In genomic region chr7:106045139-106045538, GRCh38 we compare ENCODE assay signal across 11 cellular contexts.
DNase-seq lines count a peak whose midpoint lies in the region; ATAC-seq and TF ChIP-seq lines count a peak whose summit lies in the region.
"Had no signal": no experiment of that assay in that cellular context is flagged by ENCODE, and none has a peak within 500 bp of the region (broad histone marks: within the 10 kb centered on the region; RNA-seq: fewer than 3 reads in every experiment).

No MANE protein-coding gene starts in this region.

- TF ChIP-seq EP300 in Ishikawa (IDR thresholded peaks at IDR 0.05; ENCODE audit: borderline replicate concordance) = no peak

- peak; percentile 8 for ATAC-seq in SK-N-SH treated with all-trans-retinoic acid at 6 μM for 48 hours
- ATAC-seq in HG03095 (IDR thresholded peaks at IDR 0.05; ENCODE audit: unreplicated experiment) = no peak
- ATAC-seq: HCT116 had no signal

- peak; percentile 18 for DNase-seq in fibroblast of peridontal ligament (ENCODE audit: extremely low read depth)
- no peak for DNase-seq in middle frontal gyrus (ENCODE audit: extremely low spot score, low spot score)
- no peak for DNase-seq in T-helper 2 cell
- DNase-seq: Caco-2; CD8-positive, alpha-beta memory T cell; DND-41; GDM1 had no signal

- no peak for TF ChIP-seq RAD21 in Ishikawa (IDR thresholded peaks at IDR 0.05; ENCODE audit: low read depth)

TF ChIP-seq in Ishikawa, 13 proteins besides CTCF, POLR2A, EP300 and RAD21:
- TF ChIP-seq CREB1 (IDR thresholded peaks at IDR 0.05; ENCODE audit: low read depth) (no peak), REST (IDR thresholded peaks at IDR 0.05; ENCODE audit: low read depth) (no peak), YY1 (IDR thresholded peaks at IDR 0.05; ENCODE audit: low read depth) (no peak)
- TF ChIP-seq, protein P1, sequence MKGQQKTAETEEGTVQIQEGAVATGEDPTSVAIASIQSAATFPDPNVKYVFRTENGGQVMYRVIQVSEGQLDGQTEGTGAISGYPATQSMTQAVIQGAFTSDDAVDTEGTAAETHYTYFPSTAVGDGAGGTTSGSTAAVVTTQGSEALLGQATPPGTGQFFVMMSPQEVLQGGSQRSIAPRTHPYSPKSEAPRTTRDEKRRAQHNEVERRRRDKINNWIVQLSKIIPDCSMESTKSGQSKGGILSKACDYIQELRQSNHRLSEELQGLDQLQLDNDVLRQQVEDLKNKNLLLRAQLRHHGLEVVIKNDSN (IDR thresholded peaks at IDR 0.05) = peak; percentile 79

TF ChIP-seq in SK-N-SH treated with all-trans-retinoic acid at 6 μM for 48 hours, 23 proteins besides CTCF, POLR2A, EP300 and RAD21:
- TF ChIP-seq ZNF565 (CRISPR knock-in tag; conservative IDR thresholded peaks at IDR 0.05; ENCODE audit: low read depth) (no peak), TCF4 (CRISPR knock-in tag; IDR thresholded peaks at IDR 0.05; ENCODE audit: borderline replicate concordance) (no peak), PATZ1 (CRISPR knock-in tag; IDR thresholded peaks at IDR 0.05; ENCODE audit: borderline replicate concordance) (no peak), BACH2 (CRISPR knock-in tag; IDR thresholded peaks at IDR 0.05; ENCODE audit: borderline replicate concordance) (no peak), SNAI2 (CRISPR knock-in tag; IDR thresholded peaks at IDR 0.05) (no peak), ISL1 (CRISPR knock-in tag; IDR thresholded peaks at IDR 0.05) (no peak), ESRRG (CRISPR knock-in tag; IDR thresholded peaks at IDR 0.05) (no peak)
- TF ChIP-seq, protein P2, sequence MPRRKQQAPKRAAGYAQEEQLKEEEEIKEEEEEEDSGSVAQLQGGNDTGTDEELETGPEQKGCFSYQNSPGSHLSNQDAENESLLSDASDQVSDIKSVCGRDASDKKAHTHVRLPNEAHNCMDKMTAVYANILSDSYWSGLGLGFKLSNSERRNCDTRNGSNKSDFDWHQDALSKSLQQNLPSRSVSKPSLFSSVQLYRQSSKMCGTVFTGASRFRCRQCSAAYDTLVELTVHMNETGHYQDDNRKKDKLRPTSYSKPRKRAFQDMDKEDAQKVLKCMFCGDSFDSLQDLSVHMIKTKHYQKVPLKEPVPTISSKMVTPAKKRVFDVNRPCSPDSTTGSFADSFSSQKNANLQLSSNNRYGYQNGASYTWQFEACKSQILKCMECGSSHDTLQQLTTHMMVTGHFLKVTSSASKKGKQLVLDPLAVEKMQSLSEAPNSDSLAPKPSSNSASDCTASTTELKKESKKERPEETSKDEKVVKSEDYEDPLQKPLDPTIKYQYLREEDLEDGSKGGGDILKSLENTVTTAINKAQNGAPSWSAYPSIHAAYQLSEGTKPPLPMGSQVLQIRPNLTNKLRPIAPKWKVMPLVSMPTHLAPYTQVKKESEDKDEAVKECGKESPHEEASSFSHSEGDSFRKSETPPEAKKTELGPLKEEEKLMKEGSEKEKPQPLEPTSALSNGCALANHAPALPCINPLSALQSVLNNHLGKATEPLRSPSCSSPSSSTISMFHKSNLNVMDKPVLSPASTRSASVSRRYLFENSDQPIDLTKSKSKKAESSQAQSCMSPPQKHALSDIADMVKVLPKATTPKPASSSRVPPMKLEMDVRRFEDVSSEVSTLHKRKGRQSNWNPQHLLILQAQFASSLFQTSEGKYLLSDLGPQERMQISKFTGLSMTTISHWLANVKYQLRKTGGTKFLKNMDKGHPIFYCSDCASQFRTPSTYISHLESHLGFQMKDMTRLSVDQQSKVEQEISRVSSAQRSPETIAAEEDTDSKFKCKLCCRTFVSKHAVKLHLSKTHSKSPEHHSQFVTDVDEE (CRISPR knock-in tag; IDR thresholded peaks at IDR 0.05) = no peak
- TF ChIP-seq, protein P3, sequence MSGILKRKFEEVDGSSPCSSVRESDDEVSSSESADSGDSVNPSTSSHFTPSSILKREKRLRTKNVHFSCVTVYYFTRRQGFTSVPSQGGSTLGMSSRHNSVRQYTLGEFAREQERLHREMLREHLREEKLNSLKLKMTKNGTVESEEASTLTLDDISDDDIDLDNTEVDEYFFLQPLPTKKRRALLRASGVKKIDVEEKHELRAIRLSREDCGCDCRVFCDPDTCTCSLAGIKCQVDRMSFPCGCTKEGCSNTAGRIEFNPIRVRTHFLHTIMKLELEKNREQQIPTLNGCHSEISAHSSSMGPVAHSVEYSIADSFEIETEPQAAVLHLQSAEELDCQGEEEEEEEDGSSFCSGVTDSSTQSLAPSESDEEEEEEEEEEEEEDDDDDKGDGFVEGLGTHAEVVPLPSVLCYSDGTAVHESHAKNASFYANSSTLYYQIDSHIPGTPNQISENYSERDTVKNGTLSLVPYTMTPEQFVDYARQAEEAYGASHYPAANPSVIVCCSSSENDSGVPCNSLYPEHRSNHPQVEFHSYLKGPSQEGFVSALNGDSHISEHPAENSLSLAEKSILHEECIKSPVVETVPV (CRISPR knock-in tag; IDR thresholded peaks at IDR 0.05) = no peak
- TF ChIP-seq, protein P4, sequence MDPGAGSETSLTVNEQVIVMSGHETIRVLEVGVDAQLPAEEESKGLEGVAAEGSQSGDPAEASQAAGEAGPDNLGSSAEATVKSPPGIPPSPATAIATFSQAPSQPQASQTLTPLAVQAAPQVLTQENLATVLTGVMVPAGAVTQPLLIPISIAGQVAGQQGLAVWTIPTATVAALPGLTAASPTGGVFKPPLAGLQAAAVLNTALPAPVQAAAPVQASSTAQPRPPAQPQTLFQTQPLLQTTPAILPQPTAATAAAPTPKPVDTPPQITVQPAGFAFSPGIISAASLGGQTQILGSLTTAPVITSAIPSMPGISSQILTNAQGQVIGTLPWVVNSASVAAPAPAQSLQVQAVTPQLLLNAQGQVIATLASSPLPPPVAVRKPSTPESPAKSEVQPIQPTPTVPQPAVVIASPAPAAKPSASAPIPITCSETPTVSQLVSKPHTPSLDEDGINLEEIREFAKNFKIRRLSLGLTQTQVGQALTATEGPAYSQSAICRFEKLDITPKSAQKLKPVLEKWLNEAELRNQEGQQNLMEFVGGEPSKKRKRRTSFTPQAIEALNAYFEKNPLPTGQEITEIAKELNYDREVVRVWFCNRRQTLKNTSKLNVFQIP (CRISPR knock-in tag; IDR thresholded peaks at IDR 0.05; ENCODE audit: borderline replicate concordance, low read depth) = no peak
